18 cellular contexts compared by ENCODE assay signal in the genomic region with DNA sequence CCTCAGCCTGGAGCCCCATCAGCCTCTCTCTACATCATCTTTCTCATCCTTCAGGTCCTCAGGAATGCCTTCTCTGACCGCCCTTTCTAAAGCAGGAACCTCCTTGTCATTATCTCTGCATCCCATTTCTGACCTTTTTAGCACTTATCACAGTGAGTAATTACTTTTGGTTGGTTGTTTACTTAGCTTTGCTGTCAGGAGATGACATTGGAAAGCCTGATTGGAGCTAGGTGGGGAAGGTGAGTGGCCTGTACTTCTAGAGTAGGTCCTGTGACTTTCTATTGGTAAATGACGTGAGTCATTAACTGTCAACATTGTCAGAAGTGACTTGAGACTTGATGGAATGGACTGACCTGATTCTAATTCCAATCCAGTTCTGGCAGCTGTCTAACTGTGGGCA.
"Had no signal": no experiment of that assay in that cellular context is flagged by ENCODE, and none has a peak within 500 bp of the region (broad histone marks: within the 10 kb centered on the region; RNA-seq: fewer than 3 reads in every experiment).

No MANE protein-coding gene starts in this region.

- DNase-seq: activated CD4-positive, alpha-beta T cell treated with anti-CD3 and anti-CD28 coated beads, Interleukin-2, amount 10 ng/mL, durations not matched to agents 24 days and 14 days; activated CD4-positive, CD25-positive, alpha-beta regulatory T cell; activated CD8-positive, alpha-beta memory T cell treated with anti-CD3 and anti-CD28 coated beads, Interleukin-2, amount 50 U/mL, for 48 hours; activated naive CD4-positive, alpha-beta T cell; activated naive CD8-positive, alpha-beta T cell treated with anti-CD3 and anti-CD28 coated beads, Interleukin-2, amount 50 U/mL, for 24 hours; activated T-cell treated with anti-CD3 and anti-CD28 coated beads, Interleukin-2, amount 50 U/mL, for 72 hours; aorta; cerebellar nuclear complex; effector memory CD4-positive, alpha-beta T cell; gastrocnemius medialis; islet precursor cell; left ventricle myocardium inferior; mesenchymal stem cell; T-helper 17 cell; thyroid gland had no signal

- ATAC-seq: activated naive CD8-positive, alpha-beta T cell treated with anti-CD3 and anti-CD28 coated beads, Interleukin-2, amount 50 U/mL, for 24 hours; activated T-cell treated with anti-CD3 and anti-CD28 coated beads, Interleukin-2, amount 50 U/mL, for 72 hours; gastrocnemius medialis; natural killer cell treated with Interleukin-12 subunit alpha and Interleukin-12 subunit beta and Interleukin-15 and Interleukin-18, amount 100 ng/mL, for 72 hours; stimulated activated effector memory CD8-positive, alpha-beta T cell treated with anti-CD3 and anti-CD28 coated beads, Interleukin-12 subunit alpha, Interleukin-12 subunit beta, amount 100 ng/mL, for 72 hours; T-helper 17 cell had no signal

- H3K4me3 ChIP-seq: gastrocnemius medialis, left ventricle myocardium inferior, thyroid gland, vagina had no signal

- H3K4me1 ChIP-seq: thyroid gland, vagina had no signal

- H3K27me3 ChIP-seq: gastrocnemius medialis, thyroid gland, vagina had no signal

- H3K27ac ChIP-seq: gastrocnemius medialis, left ventricle myocardium inferior, thyroid gland, vagina had no signal

- H3K36me3 ChIP-seq: gastrocnemius medialis, left ventricle myocardium inferior, thyroid gland, vagina had no signal

- H3K9me3 ChIP-seq: gastrocnemius medialis, thyroid gland, vagina had no signal
